1 cellular context compared by ENCODE assay signal in genomic region chr17:596287-596686, GRCh38.
TF ChIP-seq lines count a peak whose summit lies in the region.

No MANE protein-coding gene starts in this region.

TF ChIP-seq in IMR-90, 13 proteins besides CTCF, POLR2A, EP300 and RAD21 (continued from another document):
- TF ChIP-seq MAZ (IDR thresholded peaks at IDR 0.05; ENCODE audit: borderline replicate concordance, low read depth, low read length) (no peak), RFX5 (IDR thresholded peaks at IDR 0.05; ENCODE audit: low read depth, low read length) (no peak)
TF ChIP-seq in IMR-90: peak in this region for 0.
